In the genomic region with DNA sequence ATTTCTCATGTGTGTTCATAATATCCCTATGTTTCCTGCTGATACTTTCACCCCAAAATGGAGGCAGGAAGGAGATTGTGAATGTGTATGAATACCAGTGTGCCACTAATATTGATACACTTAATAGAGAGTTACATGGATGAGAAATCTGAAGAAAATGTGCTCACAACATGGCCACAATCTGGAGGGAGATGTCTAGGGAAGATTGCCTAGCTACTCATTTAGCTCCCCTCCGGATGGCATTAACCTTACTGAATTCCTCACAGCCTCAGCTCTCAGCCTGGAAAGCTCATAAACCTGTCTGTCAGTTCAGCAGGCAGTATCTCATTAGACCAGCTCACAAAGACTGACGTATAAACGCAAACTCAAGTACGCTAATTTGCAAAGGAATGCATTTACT, we compare ENCODE assay signal across 1 cellular context.
TF ChIP-seq lines count a peak whose summit lies in the region.

No MANE protein-coding gene starts in this region.

TF ChIP-seq in K562, 482 proteins besides CTCF, POLR2A, EP300 and RAD21 (continued from another document):
- TF ChIP-seq, protein P1, sequence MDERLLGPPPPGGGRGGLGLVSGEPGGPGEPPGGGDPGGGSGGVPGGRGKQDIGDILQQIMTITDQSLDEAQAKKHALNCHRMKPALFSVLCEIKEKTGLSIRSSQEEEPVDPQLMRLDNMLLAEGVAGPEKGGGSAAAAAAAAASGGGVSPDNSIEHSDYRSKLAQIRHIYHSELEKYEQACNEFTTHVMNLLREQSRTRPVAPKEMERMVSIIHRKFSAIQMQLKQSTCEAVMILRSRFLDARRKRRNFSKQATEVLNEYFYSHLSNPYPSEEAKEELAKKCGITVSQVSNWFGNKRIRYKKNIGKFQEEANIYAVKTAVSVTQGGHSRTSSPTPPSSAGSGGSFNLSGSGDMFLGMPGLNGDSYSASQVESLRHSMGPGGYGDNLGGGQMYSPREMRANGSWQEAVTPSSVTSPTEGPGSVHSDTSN (CRISPR knock-in tag; IDR thresholded peaks at IDR 0.05; ENCODE audit: low read depth), result no peak
- TF ChIP-seq, protein P1 (tag; conservative IDR thresholded peaks at IDR 0.05; ENCODE audit: low read depth), result peak; percentile 86
- TF ChIP-seq SMARCC2 (IDR thresholded peaks at IDR 0.05; ENCODE audit: low read depth), result no peak
- TF ChIP-seq ETV1 (tag; conservative IDR thresholded peaks at IDR 0.05; ENCODE audit: low read depth), result peak; percentile 59; the same call in 1 of the 2 replicates
- no peak for TF ChIP-seq PHF21A (IDR thresholded peaks at IDR 0.05; ENCODE audit: borderline replicate concordance, low read depth)
- TF ChIP-seq TRIM24 (IDR thresholded peaks at IDR 0.05), result no peak
- TF ChIP-seq, protein P2, sequence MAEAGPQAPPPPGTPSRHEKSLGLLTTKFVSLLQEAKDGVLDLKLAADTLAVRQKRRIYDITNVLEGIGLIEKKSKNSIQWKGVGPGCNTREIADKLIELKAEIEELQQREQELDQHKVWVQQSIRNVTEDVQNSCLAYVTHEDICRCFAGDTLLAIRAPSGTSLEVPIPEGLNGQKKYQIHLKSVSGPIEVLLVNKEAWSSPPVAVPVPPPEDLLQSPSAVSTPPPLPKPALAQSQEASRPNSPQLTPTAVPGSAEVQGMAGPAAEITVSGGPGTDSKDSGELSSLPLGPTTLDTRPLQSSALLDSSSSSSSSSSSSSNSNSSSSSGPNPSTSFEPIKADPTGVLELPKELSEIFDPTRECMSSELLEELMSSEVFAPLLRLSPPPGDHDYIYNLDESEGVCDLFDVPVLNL (CRISPR knock-in tag; IDR thresholded peaks at IDR 0.05; ENCODE audit: low read depth), result no peak
- 0 out of 2 replicates have a peak, but pooled peaks have one; percentile 21 for TF ChIP-seq NCOR1 (IDR thresholded peaks at IDR 0.05)
- TF ChIP-seq MEIS2 (IDR thresholded peaks at IDR 0.05; ENCODE audit: partially characterized antibody), result peak; percentile 91
- TF ChIP-seq SMAD3 (CRISPR knock-in tag; conservative IDR thresholded peaks at IDR 0.05), result no peak
